Comparison of ENCODE assay signal across 1 cellular context in the genomic region with DNA sequence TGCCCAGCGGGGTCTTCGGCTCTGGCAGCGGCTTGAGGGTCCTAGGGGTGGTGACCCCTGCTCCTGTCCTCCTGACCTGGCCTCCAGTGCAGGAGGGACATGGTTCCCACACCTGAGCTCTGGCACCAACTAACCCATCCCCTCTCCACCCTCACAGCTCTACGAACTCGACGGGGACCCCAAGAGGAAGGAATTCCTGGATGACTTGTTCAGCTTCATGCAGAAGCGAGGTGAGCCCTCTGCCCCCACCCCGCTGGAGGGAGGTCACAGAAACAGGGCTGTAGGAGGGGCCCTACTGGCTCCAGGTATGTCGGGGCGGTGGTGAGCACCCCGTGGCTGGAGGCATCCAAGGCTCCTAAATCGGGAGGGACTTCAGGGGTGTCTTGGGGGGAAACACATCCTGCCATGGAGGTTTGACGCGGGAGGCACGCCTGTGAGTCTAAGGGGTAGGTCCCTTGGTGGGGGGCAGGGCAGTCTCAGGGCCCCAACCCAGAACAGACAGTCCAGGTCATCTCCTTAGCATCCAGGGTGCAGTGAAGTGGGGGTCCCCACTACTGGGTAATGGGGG.
TF ChIP-seq lines count a peak whose summit lies in the region.

No MANE protein-coding gene starts in this region.

TF ChIP-seq in HCT116, 20 proteins besides CTCF, POLR2A, EP300 and RAD21 (continued from another document):
- TF ChIP-seq, protein P1, sequence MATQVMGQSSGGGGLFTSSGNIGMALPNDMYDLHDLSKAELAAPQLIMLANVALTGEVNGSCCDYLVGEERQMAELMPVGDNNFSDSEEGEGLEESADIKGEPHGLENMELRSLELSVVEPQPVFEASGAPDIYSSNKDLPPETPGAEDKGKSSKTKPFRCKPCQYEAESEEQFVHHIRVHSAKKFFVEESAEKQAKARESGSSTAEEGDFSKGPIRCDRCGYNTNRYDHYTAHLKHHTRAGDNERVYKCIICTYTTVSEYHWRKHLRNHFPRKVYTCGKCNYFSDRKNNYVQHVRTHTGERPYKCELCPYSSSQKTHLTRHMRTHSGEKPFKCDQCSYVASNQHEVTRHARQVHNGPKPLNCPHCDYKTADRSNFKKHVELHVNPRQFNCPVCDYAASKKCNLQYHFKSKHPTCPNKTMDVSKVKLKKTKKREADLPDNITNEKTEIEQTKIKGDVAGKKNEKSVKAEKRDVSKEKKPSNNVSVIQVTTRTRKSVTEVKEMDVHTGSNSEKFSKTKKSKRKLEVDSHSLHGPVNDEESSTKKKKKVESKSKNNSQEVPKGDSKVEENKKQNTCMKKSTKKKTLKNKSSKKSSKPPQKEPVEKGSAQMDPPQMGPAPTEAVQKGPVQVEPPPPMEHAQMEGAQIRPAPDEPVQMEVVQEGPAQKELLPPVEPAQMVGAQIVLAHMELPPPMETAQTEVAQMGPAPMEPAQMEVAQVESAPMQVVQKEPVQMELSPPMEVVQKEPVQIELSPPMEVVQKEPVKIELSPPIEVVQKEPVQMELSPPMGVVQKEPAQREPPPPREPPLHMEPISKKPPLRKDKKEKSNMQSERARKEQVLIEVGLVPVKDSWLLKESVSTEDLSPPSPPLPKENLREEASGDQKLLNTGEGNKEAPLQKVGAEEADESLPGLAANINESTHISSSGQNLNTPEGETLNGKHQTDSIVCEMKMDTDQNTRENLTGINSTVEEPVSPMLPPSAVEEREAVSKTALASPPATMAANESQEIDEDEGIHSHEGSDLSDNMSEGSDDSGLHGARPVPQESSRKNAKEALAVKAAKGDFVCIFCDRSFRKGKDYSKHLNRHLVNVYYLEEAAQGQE (IDR thresholded peaks at IDR 0.05; ENCODE audit: low read depth) = no peak
- TF ChIP-seq ELF1 (IDR thresholded peaks at IDR 0.05; ENCODE audit: borderline replicate concordance, low read depth) (no peak), FOSL1 (IDR thresholded peaks at IDR 0.05; ENCODE audit: low read depth) (no peak), CEBPB (IDR thresholded peaks at IDR 0.05; ENCODE audit: low read depth) (no peak), SRF (IDR thresholded peaks at IDR 0.05; ENCODE audit: low read depth) (no peak), EZH2phosphoT487 (IDR thresholded peaks at IDR 0.05; ENCODE audit: borderline replicate concordance) (no peak), CBX3 (IDR thresholded peaks at IDR 0.05; ENCODE audit: low read depth) (no peak), POLR2AphosphoS5 (IDR thresholded peaks at IDR 0.05; ENCODE audit: low read depth, low read length) (no peak), JUND (IDR thresholded peaks at IDR 0.05) (no peak), EGR1 (IDR thresholded peaks at IDR 0.05; ENCODE audit: low read depth) (no peak), YY1 (IDR thresholded peaks at IDR 0.05; ENCODE audit: extremely low read depth, insufficient replicate concordance, low read depth, low read length) (no peak)
- TF ChIP-seq, protein P2, sequence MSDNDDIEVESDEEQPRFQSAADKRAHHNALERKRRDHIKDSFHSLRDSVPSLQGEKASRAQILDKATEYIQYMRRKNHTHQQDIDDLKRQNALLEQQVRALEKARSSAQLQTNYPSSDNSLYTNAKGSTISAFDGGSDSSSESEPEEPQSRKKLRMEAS (IDR thresholded peaks at IDR 0.05) = no peak
- TF ChIP-seq, protein P3, sequence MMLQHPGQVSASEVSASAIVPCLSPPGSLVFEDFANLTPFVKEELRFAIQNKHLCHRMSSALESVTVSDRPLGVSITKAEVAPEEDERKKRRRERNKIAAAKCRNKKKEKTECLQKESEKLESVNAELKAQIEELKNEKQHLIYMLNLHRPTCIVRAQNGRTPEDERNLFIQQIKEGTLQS (IDR thresholded peaks at IDR 0.05) = no peak
- TF ChIP-seq, protein P4, sequence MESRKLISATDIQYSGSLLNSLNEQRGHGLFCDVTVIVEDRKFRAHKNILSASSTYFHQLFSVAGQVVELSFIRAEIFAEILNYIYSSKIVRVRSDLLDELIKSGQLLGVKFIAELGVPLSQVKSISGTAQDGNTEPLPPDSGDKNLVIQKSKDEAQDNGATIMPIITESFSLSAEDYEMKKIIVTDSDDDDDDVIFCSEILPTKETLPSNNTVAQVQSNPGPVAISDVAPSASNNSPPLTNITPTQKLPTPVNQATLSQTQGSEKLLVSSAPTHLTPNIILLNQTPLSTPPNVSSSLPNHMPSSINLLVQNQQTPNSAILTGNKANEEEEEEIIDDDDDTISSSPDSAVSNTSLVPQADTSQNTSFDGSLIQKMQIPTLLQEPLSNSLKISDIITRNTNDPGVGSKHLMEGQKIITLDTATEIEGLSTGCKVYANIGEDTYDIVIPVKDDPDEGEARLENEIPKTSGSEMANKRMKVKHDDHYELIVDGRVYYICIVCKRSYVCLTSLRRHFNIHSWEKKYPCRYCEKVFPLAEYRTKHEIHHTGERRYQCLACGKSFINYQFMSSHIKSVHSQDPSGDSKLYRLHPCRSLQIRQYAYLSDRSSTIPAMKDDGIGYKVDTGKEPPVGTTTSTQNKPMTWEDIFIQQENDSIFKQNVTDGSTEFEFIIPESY (IDR thresholded peaks at IDR 0.05; ENCODE audit: extremely low read depth, insufficient replicate concordance, low read length) = no peak
